7 cellular contexts compared by ENCODE assay signal in genomic region chr13:18874875-18875789, GRCh38.
A peak's percentile ranks its signal among the peaks of the same experiment; 100 is the strongest.
DNase-seq lines count a peak whose midpoint lies in the region; ATAC-seq lines count a peak whose summit lies in the region.
"Not testable (repeated sequence)": the region's sequence is repeated elsewhere in the genome, so short reads cannot be mapped to it uniquely, and the experiment has no call there.

No MANE protein-coding gene starts in this region.

- not testable (repeated sequence) for H3K4me1 Mint-ChIP-seq in activated CD4-positive, alpha-beta memory T cell treated with anti-CD3 and anti-CD28 coated beads for 36 hours (ENCODE audit: low read depth)

- H4K8ac ChIP-seq in trophoblast cell (ENCODE audit: low read depth, low read length): not testable (repeated sequence)

- H3K9ac ChIP-seq in NT2/D1 (ENCODE audit: insufficient read length, low read depth); trophoblast cell (ENCODE audit: low read length): not testable (repeated sequence)

- H3K4me2 ChIP-seq in trophoblast cell (ENCODE audit: low read length): not testable (repeated sequence)

- no CpG with 5 or more reads among the region's 72 CpGs for WGBS in trophoblast cell (ENCODE audit: extremely low coverage, insufficient coverage, insufficient read length)
- 32 to 38% methylated on average over 55 to 72 of the region's 72 CpGs for WGBS in aorta, 2 donors

- POLR2A ChIA-PET in activated CD4-positive, alpha-beta memory T cell treated with anti-CD3 and anti-CD28 coated beads for 36 hours (lab: Charles Lee): not testable (repeated sequence)

- CTCF ChIA-PET in activated CD4-positive, alpha-beta memory T cell treated with anti-CD3 and anti-CD28 coated beads for 36 hours (lab: Charles Lee): not testable (repeated sequence)

- H3K27ac ChIP-seq in trophoblast cell (ENCODE audit: low read depth, low read length); aorta (ENCODE audit: low read depth in 1 of 2, low read length in 2 of 2): not testable (repeated sequence)

- not testable (repeated sequence) for H3K4me3 Mint-ChIP-seq in activated CD4-positive, alpha-beta memory T cell treated with anti-CD3 and anti-CD28 coated beads for 36 hours

- H3K14ac ChIP-seq in trophoblast cell (ENCODE audit: low read length): not testable (repeated sequence)

- not testable (repeated sequence) for H4K91ac ChIP-seq in trophoblast cell (ENCODE audit: low read depth, low read length)

- ATAC-seq in Right ventricle myocardium inferior (peak; percentile 63), left lobe of liver (peak; percentile 68), aorta (ENCODE audit: low FRiP score) (peak; percentile 59)

- H3K4ac ChIP-seq in trophoblast cell (ENCODE audit: low read depth, low read length): not testable (repeated sequence)

- H3K9me3 ChIP-seq in NT2/D1 (ENCODE audit: insufficient read depth, low read length); trophoblast cell (ENCODE audit: insufficient read depth, low read depth, low read length); aorta (ENCODE audit: control insufficient read depth, low read length): not testable (repeated sequence)

- not testable (repeated sequence) for H3K27me3 Mint-ChIP-seq in activated CD4-positive, alpha-beta memory T cell treated with anti-CD3 and anti-CD28 coated beads for 36 hours

- not testable (repeated sequence) for H3K23ac ChIP-seq in trophoblast cell (ENCODE audit: low read length)

- H2AFZ ChIP-seq in trophoblast cell (ENCODE audit: insufficient read depth, low read length, poor library complexity): not testable (repeated sequence)

- H3K4me3 ChIP-seq in Jurkat, Clone E6-1 (ENCODE audit: low read length): peak overlapping the region; percentile 41
- H3K4me3 ChIP-seq in NT2/D1 (ENCODE audit: insufficient read length, low read depth): peak overlapping the region; percentile 37
- not testable (repeated sequence) for H3K4me3 ChIP-seq in trophoblast cell (ENCODE audit: low read depth, low read length); aorta (ENCODE audit: low read length in 2 of 2)

- not testable (repeated sequence) for H2BK12ac ChIP-seq in trophoblast cell (ENCODE audit: low read length)

- not testable (repeated sequence) for H3K79me1 ChIP-seq in trophoblast cell (ENCODE audit: low read length)

- intact Hi-C loops in activated CD4-positive, alpha-beta memory T cell treated with anti-CD3 and anti-CD28 coated beads for 36 hours (cut with micrococcal nuclease); Right ventricle myocardium inferior (cut with DNase I); aorta (cut with DNase I): not testable (repeated sequence)

- H2BK5ac ChIP-seq in trophoblast cell (ENCODE audit: low read depth, low read length, poor library complexity): not testable (repeated sequence)

- H2BK120ac ChIP-seq in trophoblast cell (ENCODE audit: insufficient read depth, low read length, poor library complexity): not testable (repeated sequence)

- H3K9me3 Mint-ChIP-seq in activated CD4-positive, alpha-beta memory T cell treated with anti-CD3 and anti-CD28 coated beads for 36 hours: not testable (repeated sequence)

- not testable (repeated sequence) for H3K4me1 ChIP-seq in NT2/D1 (ENCODE audit: insufficient read depth, insufficient read length); trophoblast cell (ENCODE audit: control insufficient read depth in 1 of 2, insufficient read depth in 2 of 2, low read length in 2 of 2); aorta (ENCODE audit: control insufficient read depth in 1 of 2, insufficient read depth in 2 of 2, low read length in 2 of 2)

- H3K36me3 ChIP-seq in NT2/D1 (ENCODE audit: insufficient read depth, insufficient read length, low read length); trophoblast cell (ENCODE audit: control insufficient read depth in 1 of 2, insufficient read depth in 2 of 2, low read length in 2 of 2); aorta (ENCODE audit: control insufficient read depth in 1 of 2, insufficient read depth in 2 of 2, low read length in 1 of 2): not testable (repeated sequence)

- H2AK5ac ChIP-seq in trophoblast cell (ENCODE audit: low read length): not testable (repeated sequence)

- DNase-seq in Jurkat, Clone E6-1 (ENCODE audit: low read depth, low spot score): peak; percentile 9
- peak; percentile 11 for DNase-seq in NT2/D1 (ENCODE audit: low read depth, low spot score)
- DNase-seq in activated CD4-positive, alpha-beta memory T cell treated with anti-CD3 and anti-CD28 coated beads for 36 hours: peak; percentile 13
- not testable (repeated sequence) for DNase-seq in Right ventricle myocardium inferior (ENCODE audit: missing footprints); left lobe of liver (ENCODE audit: low spot score); aorta
- peak; percentile 28 to 34 for DNase-seq in trophoblast cell

- H3K27me3 ChIP-seq in NT2/D1 (ENCODE audit: insufficient read depth, insufficient read length); trophoblast cell (ENCODE audit: insufficient read depth, low read length); aorta (ENCODE audit: control insufficient read depth in 1 of 2, insufficient read depth in 2 of 2, low read length in 1 of 2): not testable (repeated sequence)

- not testable (repeated sequence) for H3K36me3 Mint-ChIP-seq in activated CD4-positive, alpha-beta memory T cell treated with anti-CD3 and anti-CD28 coated beads for 36 hours

- not testable (repeated sequence) for H3K18ac ChIP-seq in trophoblast cell (ENCODE audit: low read length)

- not testable (repeated sequence) for H3K27ac Mint-ChIP-seq in activated CD4-positive, alpha-beta memory T cell treated with anti-CD3 and anti-CD28 coated beads for 36 hours

- H4K12ac ChIP-seq in trophoblast cell (ENCODE audit: low read depth, low read length): not testable (repeated sequence)

- H3K79me2 ChIP-seq in trophoblast cell (ENCODE audit: control insufficient read depth, insufficient read depth, low read length, poor library complexity): not testable (repeated sequence)
